2 cellular contexts compared by ENCODE assay signal in the genomic region with DNA sequence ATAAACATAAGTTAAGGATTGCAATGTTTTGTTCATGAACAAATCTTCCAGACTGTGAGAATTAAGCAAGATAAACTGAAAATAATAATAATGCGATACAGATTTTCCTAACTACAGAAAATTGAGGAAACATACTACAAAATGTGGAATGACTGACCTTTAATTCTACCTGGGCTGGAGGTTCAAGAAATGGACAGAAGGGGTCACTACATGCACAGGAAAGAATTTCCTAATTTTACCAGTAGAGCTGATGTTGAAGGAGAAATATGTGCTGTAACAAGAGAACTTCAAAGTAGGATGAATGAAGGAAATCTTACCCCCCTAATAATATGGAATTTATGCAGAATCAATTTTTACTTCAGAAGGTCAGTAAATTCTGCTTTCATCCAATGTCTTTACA.
TF ChIP-seq lines count a peak whose summit lies in the region.

No MANE protein-coding gene starts in this region.

TF ChIP-seq in HCT116, 20 proteins besides CTCF, POLR2A, EP300 and RAD21 (continued from another document):
- TF ChIP-seq, protein P1, sequence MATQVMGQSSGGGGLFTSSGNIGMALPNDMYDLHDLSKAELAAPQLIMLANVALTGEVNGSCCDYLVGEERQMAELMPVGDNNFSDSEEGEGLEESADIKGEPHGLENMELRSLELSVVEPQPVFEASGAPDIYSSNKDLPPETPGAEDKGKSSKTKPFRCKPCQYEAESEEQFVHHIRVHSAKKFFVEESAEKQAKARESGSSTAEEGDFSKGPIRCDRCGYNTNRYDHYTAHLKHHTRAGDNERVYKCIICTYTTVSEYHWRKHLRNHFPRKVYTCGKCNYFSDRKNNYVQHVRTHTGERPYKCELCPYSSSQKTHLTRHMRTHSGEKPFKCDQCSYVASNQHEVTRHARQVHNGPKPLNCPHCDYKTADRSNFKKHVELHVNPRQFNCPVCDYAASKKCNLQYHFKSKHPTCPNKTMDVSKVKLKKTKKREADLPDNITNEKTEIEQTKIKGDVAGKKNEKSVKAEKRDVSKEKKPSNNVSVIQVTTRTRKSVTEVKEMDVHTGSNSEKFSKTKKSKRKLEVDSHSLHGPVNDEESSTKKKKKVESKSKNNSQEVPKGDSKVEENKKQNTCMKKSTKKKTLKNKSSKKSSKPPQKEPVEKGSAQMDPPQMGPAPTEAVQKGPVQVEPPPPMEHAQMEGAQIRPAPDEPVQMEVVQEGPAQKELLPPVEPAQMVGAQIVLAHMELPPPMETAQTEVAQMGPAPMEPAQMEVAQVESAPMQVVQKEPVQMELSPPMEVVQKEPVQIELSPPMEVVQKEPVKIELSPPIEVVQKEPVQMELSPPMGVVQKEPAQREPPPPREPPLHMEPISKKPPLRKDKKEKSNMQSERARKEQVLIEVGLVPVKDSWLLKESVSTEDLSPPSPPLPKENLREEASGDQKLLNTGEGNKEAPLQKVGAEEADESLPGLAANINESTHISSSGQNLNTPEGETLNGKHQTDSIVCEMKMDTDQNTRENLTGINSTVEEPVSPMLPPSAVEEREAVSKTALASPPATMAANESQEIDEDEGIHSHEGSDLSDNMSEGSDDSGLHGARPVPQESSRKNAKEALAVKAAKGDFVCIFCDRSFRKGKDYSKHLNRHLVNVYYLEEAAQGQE (IDR thresholded peaks at IDR 0.05; ENCODE audit: low read depth): no peak
- TF ChIP-seq, protein P2, sequence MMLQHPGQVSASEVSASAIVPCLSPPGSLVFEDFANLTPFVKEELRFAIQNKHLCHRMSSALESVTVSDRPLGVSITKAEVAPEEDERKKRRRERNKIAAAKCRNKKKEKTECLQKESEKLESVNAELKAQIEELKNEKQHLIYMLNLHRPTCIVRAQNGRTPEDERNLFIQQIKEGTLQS (IDR thresholded peaks at IDR 0.05): no peak

TF ChIP-seq in SK-N-SH treated with all-trans-retinoic acid at 6 μM for 48 hours, 23 proteins besides CTCF, POLR2A, EP300 and RAD21 (continued from another document):
- TF ChIP-seq ESRRG (CRISPR knock-in tag; IDR thresholded peaks at IDR 0.05) (no peak), TCF4 (CRISPR knock-in tag; IDR thresholded peaks at IDR 0.05; ENCODE audit: borderline replicate concordance) (no peak)
